ENCODE assay signal across 1 cellular context in the genomic region with DNA sequence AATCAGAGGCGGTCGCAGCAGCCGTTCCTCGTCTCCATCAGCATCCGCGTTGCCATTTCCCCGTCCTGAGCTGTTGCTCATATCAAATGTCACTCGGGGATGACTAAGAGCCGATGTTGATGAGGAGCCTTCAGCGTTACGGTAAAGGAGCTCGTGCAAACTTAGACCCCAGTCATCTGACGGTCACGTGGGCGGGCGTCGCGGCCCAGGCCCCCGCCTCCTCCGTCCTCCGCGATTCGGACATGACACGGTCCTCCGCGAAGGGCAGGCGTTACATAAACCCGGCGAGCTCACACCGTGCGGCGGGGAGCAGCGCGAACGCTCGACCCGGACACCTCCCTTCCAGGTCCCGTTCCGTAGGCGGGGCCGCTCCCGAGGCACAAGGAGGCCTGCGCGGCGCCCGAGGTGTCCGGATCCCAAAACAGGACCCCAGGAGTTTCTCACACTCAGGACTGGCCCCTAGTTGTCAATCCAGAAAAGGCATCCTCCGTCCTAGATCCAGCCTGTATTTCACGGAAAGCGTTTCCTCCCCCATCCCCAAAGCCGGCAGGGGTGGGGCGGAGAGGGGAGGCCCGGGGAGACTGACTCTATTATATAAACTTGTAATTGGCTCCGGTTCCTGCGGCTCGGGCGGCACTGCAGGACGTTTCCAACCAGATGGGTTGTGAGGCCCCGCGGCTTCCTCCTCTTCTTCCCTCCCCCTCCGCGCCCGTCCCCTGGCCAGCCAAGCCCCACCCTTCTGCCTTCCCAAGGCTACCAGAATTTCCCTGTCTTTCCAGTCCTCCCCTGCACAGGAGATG.
TF ChIP-seq lines count a peak whose summit lies in the region.

No MANE protein-coding gene starts in this region.

TF ChIP-seq in HepG2, 621 proteins besides CTCF, POLR2A, EP300 and RAD21 (continued from another document):
- TF ChIP-seq AHDC1 (CRISPR knock-in tag; IDR thresholded peaks at IDR 0.05; ENCODE audit: borderline replicate concordance) (no peak), ZNF530 (CRISPR knock-in tag; IDR thresholded peaks at IDR 0.05; ENCODE audit: low read depth) (no peak), NFIC (IDR thresholded peaks at IDR 0.05; ENCODE audit: low read length) (no peak), ZNF781 (CRISPR knock-in tag; IDR thresholded peaks at IDR 0.05; ENCODE audit: borderline replicate concordance, not compliant biosample characterization) (no peak), BCL3 (CRISPR knock-in tag; IDR thresholded peaks at IDR 0.05) (no peak), KDM5A (IDR thresholded peaks at IDR 0.05; ENCODE audit: borderline replicate concordance, low read length) (no peak), USF2 (IDR thresholded peaks at IDR 0.05; ENCODE audit: low read depth, low read length) (peak; percentile 33; the same call in 1 of the 2 replicates), USF2 (CRISPR knock-in tag; IDR thresholded peaks at IDR 0.05; ENCODE audit: borderline replicate concordance) (no peak), MIXL1 (CRISPR knock-in tag; IDR thresholded peaks at IDR 0.05) (no peak), FOXM1 (CRISPR knock-in tag; IDR thresholded peaks at IDR 0.05) (no peak), ZNF639 (CRISPR knock-in tag; conservative IDR thresholded peaks at IDR 0.05) (no peak), ZNF513 (CRISPR knock-in tag; conservative IDR thresholded peaks at IDR 0.05) (no peak), LCORL (IDR thresholded peaks at IDR 0.05) (no peak), LCORL (CRISPR knock-in tag; IDR thresholded peaks at IDR 0.05) (no peak), GATA4 (IDR thresholded peaks at IDR 0.05; ENCODE audit: borderline replicate concordance, low read depth) (no peak), GABPB1 (CRISPR knock-in tag; IDR thresholded peaks at IDR 0.05) (peak; percentile 24; the same call in 1 of the 2 replicates), MTF1 (CRISPR knock-in tag; IDR thresholded peaks at IDR 0.05) (no peak), AKNA (CRISPR knock-in tag; IDR thresholded peaks at IDR 0.05; ENCODE audit: borderline replicate concordance) (no peak), MIER2 (CRISPR knock-in tag; IDR thresholded peaks at IDR 0.05) (no peak), ZNF138 (CRISPR knock-in tag; IDR thresholded peaks at IDR 0.05; ENCODE audit: low read depth) (no peak)
- TF ChIP-seq, protein P1, sequence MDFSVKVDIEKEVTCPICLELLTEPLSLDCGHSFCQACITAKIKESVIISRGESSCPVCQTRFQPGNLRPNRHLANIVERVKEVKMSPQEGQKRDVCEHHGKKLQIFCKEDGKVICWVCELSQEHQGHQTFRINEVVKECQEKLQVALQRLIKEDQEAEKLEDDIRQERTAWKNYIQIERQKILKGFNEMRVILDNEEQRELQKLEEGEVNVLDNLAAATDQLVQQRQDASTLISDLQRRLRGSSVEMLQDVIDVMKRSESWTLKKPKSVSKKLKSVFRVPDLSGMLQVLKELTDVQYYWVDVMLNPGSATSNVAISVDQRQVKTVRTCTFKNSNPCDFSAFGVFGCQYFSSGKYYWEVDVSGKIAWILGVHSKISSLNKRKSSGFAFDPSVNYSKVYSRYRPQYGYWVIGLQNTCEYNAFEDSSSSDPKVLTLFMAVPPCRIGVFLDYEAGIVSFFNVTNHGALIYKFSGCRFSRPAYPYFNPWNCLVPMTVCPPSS (IDR thresholded peaks at IDR 0.05), result no peak
